16 cellular contexts compared by ENCODE assay signal in genomic region chr3:128624526-128625138, GRCh38. TPM values are rescaled to one million over a fixed set of nuclear protein-coding genes. Genes with fewer than 3 reads are reported as not detected.
DNase-seq lines count a peak whose midpoint lies in the region; ATAC-seq and TF ChIP-seq lines count a peak whose summit lies in the region.
"Had no signal": no experiment of that assay in that cellular context is flagged by ENCODE, and none has a peak within 500 bp of the region (broad histone marks: within the 10 kb centered on the region; RNA-seq: fewer than 3 reads in every experiment).

No MANE protein-coding gene starts in this region.

- H3K27me3 ChIP-seq in right cardiac atrium (ENCODE audit: control insufficient read depth, insufficient read depth), result no peaks in the 10 kb centered on the region
- no peaks in the 10 kb centered on the region for H3K27me3 ChIP-seq in subcutaneous abdominal adipose tissue (ENCODE audit: control insufficient read depth in 5 of 5, insufficient read depth in 4 of 5, low read length in 5 of 5)
- H3K27me3 ChIP-seq: SJSA1 had no signal

- H3K36me3 ChIP-seq in subcutaneous abdominal adipose tissue (ENCODE audit: control insufficient read depth in 5 of 5, insufficient read depth in 5 of 5, low read length in 5 of 5), result peaks cover 6 to 84% (median 71%) of the 10 kb centered on the region in 5 donors

- no peak overlapping the region for H3K4me3 ChIP-seq in right cardiac atrium (ENCODE audit: low read length)
- H3K4me3 ChIP-seq in subcutaneous abdominal adipose tissue (ENCODE audit: low read depth in 1 of 5, low read length in 5 of 5), result no peak overlapping the region
- H3K4me3 ChIP-seq: SJSA1 had no signal

- peak overlapping the region; percentile 20 for H3K27ac ChIP-seq in right cardiac atrium (ENCODE audit: low read length)
- peak overlapping the region; percentile 29 for H3K27ac ChIP-seq in subcutaneous abdominal adipose tissue (ENCODE audit: low read depth, low read length)
- H3K27ac ChIP-seq: SJSA1 had no signal

- H3K4me1 ChIP-seq in right cardiac atrium (ENCODE audit: control insufficient read depth, insufficient read depth, low read length) (peaks cover 12% of the 10 kb centered on the region), subcutaneous abdominal adipose tissue (ENCODE audit: control insufficient read depth in 5 of 5, insufficient read depth in 5 of 5, low read length in 5 of 5) (peaks cover 0 to 23% (median 13%) of the 10 kb centered on the region in 5 donors)

- peaks cover 9% of the 10 kb centered on the region for H3K4me1 Mint-ChIP-seq in T-helper 2 cell treated with Interferon-gamma antibody and Interleukin-4, amounts not matched to agents 5 μg/mL and 100 μg/mL, for 36 hours (ENCODE audit: low read depth)
- H3K4me1 Mint-ChIP-seq in chondrocyte (ENCODE audit: low read depth) (peaks cover 17% of the 10 kb centered on the region), HFFc6 (ENCODE audit: low read depth) (peaks cover 17% of the 10 kb centered on the region)

- TF ChIP-seq CTCF in chondrocyte (IDR thresholded peaks at IDR 0.05), result no peak
- TF ChIP-seq CTCF in HFFc6 (IDR thresholded peaks at IDR 0.05), result no peak

- H3K4me3 Mint-ChIP-seq in T-helper 2 cell treated with Interferon-gamma antibody and Interleukin-4, amounts not matched to agents 5 μg/mL and 100 μg/mL, for 36 hours, result no peak overlapping the region
- H3K4me3 Mint-ChIP-seq in chondrocyte (ENCODE audit: unreplicated experiment) (no peak overlapping the region), HFFc6 (no peak overlapping the region)
- H3K4me3 Mint-ChIP-seq: CD8-positive, alpha-beta T cell had no signal

- intact Hi-C loops in right cardiac atrium (cut with DNase I), result no loop called here

- H3K9ac ChIP-seq in subcutaneous abdominal adipose tissue (ENCODE audit: low read length in 5 of 5), result no peak overlapping the region

- no peaks in the 10 kb centered on the region for H3K9me3 Mint-ChIP-seq in T-helper 2 cell treated with Interferon-gamma antibody and Interleukin-4, amounts not matched to agents 5 μg/mL and 100 μg/mL, for 36 hours
- no peaks in the 10 kb centered on the region for H3K9me3 Mint-ChIP-seq in chondrocyte (ENCODE audit: low read depth)
- no peaks in the 10 kb centered on the region for H3K9me3 Mint-ChIP-seq in HFFc6
- H3K9me3 Mint-ChIP-seq: CD8-positive, alpha-beta T cell had no signal

- peak; percentile 60 to 66 for ATAC-seq in right cardiac atrium
- ATAC-seq: CD8-positive, alpha-beta T cell had no signal

- H3K9me3 ChIP-seq in right cardiac atrium (ENCODE audit: control insufficient read depth, low read length) (no peaks in the 10 kb centered on the region), subcutaneous abdominal adipose tissue (ENCODE audit: control insufficient read depth in 5 of 5, low read length in 5 of 5) (no peaks in the 10 kb centered on the region)
- H3K9me3 ChIP-seq: SJSA1 had no signal

- DNase-seq in T-helper 2 cell treated with Interferon-gamma antibody and Interleukin-4, amounts not matched to agents 5 μg/mL and 100 μg/mL, for 36 hours (ENCODE audit: low spot score), result no peak
- no peak for DNase-seq in T-helper 2 cell
- DNase-seq in chondrocyte (ENCODE audit: low spot score), result peak; percentile 64
- DNase-seq in right cardiac atrium, result peak in 1 of 3 donors; percentile 70
- no peak for DNase-seq in NCI-H1105 treated with DMSO at 0.1 percent for 48 hours (lab: John Stamatoyannopoulos, UW)
- no peak for DNase-seq in HFFc6
- DNase-seq in activated CD4-positive, alpha-beta T cell treated with anti-CD3 and anti-CD28 coated beads for 48 hours, result no peak
- DNase-seq: 8988T; activated CD4-positive, alpha-beta T cell treated with anti-CD3 and anti-CD28 coated beads, Interleukin-2, amount 50 U/mL, for 48 hours; activated gamma-delta T cell; CD8-positive, alpha-beta T cell; glutamatergic neuron; islet precursor cell; stimulated activated CD4-positive, alpha-beta T cell treated with anti-CD3 and anti-CD28 coated beads, Interleukin-2, amount 100 ng/mL, for 24 hours had no signal

- WGBS in right cardiac atrium, result 55% methylated on average over 11 of the region's 11 CpGs

- peaks cover 60% of the 10 kb centered on the region for H3K36me3 Mint-ChIP-seq in T-helper 2 cell treated with Interferon-gamma antibody and Interleukin-4, amounts not matched to agents 5 μg/mL and 100 μg/mL, for 36 hours (ENCODE audit: low read depth)
- H3K36me3 Mint-ChIP-seq in chondrocyte (ENCODE audit: low read depth) (peaks cover 43% of the 10 kb centered on the region), HFFc6 (ENCODE audit: low read depth) (peaks cover 67% of the 10 kb centered on the region)

- no peaks in the 10 kb centered on the region for H3K27me3 Mint-ChIP-seq in T-helper 2 cell treated with Interferon-gamma antibody and Interleukin-4, amounts not matched to agents 5 μg/mL and 100 μg/mL, for 36 hours (ENCODE audit: low read depth)
- no peaks in the 10 kb centered on the region for H3K27me3 Mint-ChIP-seq in chondrocyte (ENCODE audit: low read depth)
- H3K27me3 Mint-ChIP-seq in HFFc6 (ENCODE audit: insufficient read depth), result peaks cover 4% of the 10 kb centered on the region

- H3K27ac Mint-ChIP-seq in T-helper 2 cell treated with Interferon-gamma antibody and Interleukin-4, amounts not matched to agents 5 μg/mL and 100 μg/mL, for 36 hours, result peak overlapping the region; percentile 22
- peak overlapping the region; percentile 82 for H3K27ac Mint-ChIP-seq in chondrocyte (ENCODE audit: unreplicated experiment)
- no peak overlapping the region for H3K27ac Mint-ChIP-seq in HFFc6

RNA-seq across cellular contexts. Expression of gene RPN1, which starts 26.0 kb away (rescaled TPM):
- total RNA-seq in chondrocyte (209 to 293 TPM (median 213 TPM) in 3 replicates), right cardiac atrium (100 to 1,000 TPM in 3 of 4 donors, 10 to 100 TPM in 1; 85.1 to 164 (median 120) TPM)
- polyA plus RNA-seq in right cardiac atrium, result 96.5 TPM
- 100 to 1,000 TPM; 277 to 332 (median 315) TPM for total RNA-seq in HFFc6 (2021; fragmentation: NEBNext Ultra II Directional; extraction: Animal tissue kit (Norgen Biotek cat#: 25700))
